25 cellular contexts compared by ENCODE assay signal in the genomic region with DNA sequence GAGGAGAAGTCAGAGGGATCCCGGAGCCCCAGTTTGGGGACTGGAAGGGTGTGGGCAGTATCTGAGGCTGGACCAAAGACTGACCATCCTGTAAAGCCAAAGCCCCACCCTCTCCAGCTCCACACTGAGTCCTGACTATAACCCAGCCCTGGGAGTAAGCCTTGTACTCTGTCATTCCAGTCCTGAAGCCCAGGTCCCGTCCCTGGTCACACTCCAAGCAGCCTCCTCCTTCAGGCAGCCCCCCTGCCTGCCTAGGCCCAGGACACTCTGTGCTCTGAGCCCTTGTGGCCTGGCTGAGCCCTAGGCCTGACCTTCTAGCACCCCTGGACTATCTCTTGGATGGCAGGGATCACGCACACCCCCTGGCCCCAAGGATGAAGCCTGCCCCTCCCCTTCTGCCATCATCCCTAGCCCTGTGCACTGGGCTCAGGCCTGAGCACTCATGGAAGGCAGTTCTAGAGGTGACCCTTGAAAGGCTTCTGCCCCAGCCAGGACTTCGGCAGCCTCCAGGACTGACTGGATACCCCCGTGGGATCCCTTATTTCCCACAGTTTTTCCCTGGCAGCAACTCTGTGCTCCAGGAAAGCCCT. TPM values are rescaled to one million over a fixed set of nuclear protein-coding genes. Genes with fewer than 3 reads are reported as not detected.
"Had no signal": no experiment of that assay in that cellular context is flagged by ENCODE, and none has a peak within 500 bp of the region (broad histone marks: within the 10 kb centered on the region; RNA-seq: fewer than 3 reads in every experiment).

No MANE protein-coding gene starts in this region.

- H3K27ac ChIP-seq: breast epithelium, coronary artery, esophagus squamous epithelium, lower lobe of right lung, neural progenitor cell, ovary, right lobe of liver, stomach, suprapubic skin, tibial nerve, uterus had no signal

- H3K27me3 ChIP-seq: breast epithelium, gastrocnemius medialis, neural progenitor cell, ovary, right lobe of liver, uterus had no signal

- H3K9ac ChIP-seq: neural progenitor cell had no signal

- H3K9me3 Mint-ChIP-seq: activated B cell treated with CpG ODN at 0.5 μM for 24 hours; activated T-helper 1 cell treated with anti-CD3 and anti-CD28 coated beads, Interleukin-12 subunit alpha, Interleukin-12 subunit beta, Interleukin-2, Interleukin-4 antibody, amounts not matched to agents 30 ng/mL and 10 ng/mL and 1 ng/mL, durations not matched to agents 14 hours and 24 hours and 36 hours; neural progenitor cell; stimulated activated memory B cell treated with anti-CD40 and anti-IgM and Interleukin-4, amounts not matched to agents 10 μg/mL and 1 μg/mL and 100 μg/mL, for 72 hours had no signal

- H3K4me1 ChIP-seq: breast epithelium, lower lobe of right lung, uterus had no signal

- ATAC-seq: activated CD4-positive, alpha-beta T cell treated with anti-CD3 and anti-CD28 coated beads for 36 hours; gastrocnemius medialis; lower lobe of right lung; naive thymus-derived CD4-positive, alpha-beta T cell; right lobe of liver; stimulated activated memory B cell treated with anti-CD40 and anti-IgM and Interleukin-4, amounts not matched to agents 10 μg/mL and 1 μg/mL and 100 μg/mL, for 72 hours; T-helper 17 cell had no signal

- H3K36me3 Mint-ChIP-seq: activated naive CD8-positive, alpha-beta T cell; naive thymus-derived CD4-positive, alpha-beta T cell; stimulated activated memory B cell treated with anti-CD40 and anti-IgM and Interleukin-4, amounts not matched to agents 10 μg/mL and 1 μg/mL and 100 μg/mL, for 72 hours had no signal

- H3K4me1 Mint-ChIP-seq: activated B cell treated with CpG ODN at 0.5 μM for 24 hours; activated CD4-positive, alpha-beta T cell treated with anti-CD3 and anti-CD28 coated beads for 36 hours; stimulated activated memory B cell treated with anti-CD40 and anti-IgM and Interleukin-4, amounts not matched to agents 10 μg/mL and 1 μg/mL and 100 μg/mL, for 72 hours had no signal

- H3K9me3 ChIP-seq: breast epithelium, esophagus squamous epithelium, gastrocnemius medialis, lower lobe of right lung, ovary, right lobe of liver, stomach, suprapubic skin, tibial nerve, uterus had no signal

- DNase-seq: activated B cell treated with CpG ODN at 0.5 μM for 24 hours; activated CD4-positive, alpha-beta T cell treated with anti-CD3 and anti-CD28 coated beads for 36 hours; activated CD4-positive, alpha-beta T cell treated with anti-CD3 and anti-CD28 coated beads, Interleukin-2, amount 50 U/mL, for 4 hours; esophagus squamous epithelium; hypothalamus; lower lobe of right lung; mesendoderm; naive thymus-derived CD4-positive, alpha-beta T cell; small intestine; stimulated activated CD4-positive, alpha-beta T cell treated with anti-CD3 and anti-CD28 coated beads, Interleukin-15, amount 100 ng/mL, for 24 hours; SW 1271; uterus had no signal

- H3K36me3 ChIP-seq: breast epithelium, esophagus squamous epithelium, lower lobe of right lung, neural progenitor cell, ovary, right lobe of liver, stomach, suprapubic skin, uterus had no signal

- H3K4me3 Mint-ChIP-seq: activated B cell treated with CpG ODN at 0.5 μM for 24 hours; activated CD4-positive, alpha-beta T cell treated with anti-CD3 and anti-CD28 coated beads for 36 hours; activated naive CD8-positive, alpha-beta T cell; activated T-helper 1 cell treated with anti-CD3 and anti-CD28 coated beads, Interleukin-12 subunit alpha, Interleukin-12 subunit beta, Interleukin-2, Interleukin-4 antibody, amounts not matched to agents 30 ng/mL and 10 ng/mL and 1 ng/mL, durations not matched to agents 14 hours and 24 hours and 36 hours; naive thymus-derived CD4-positive, alpha-beta T cell; stimulated activated memory B cell treated with anti-CD40 and anti-IgM and Interleukin-4, amounts not matched to agents 10 μg/mL and 1 μg/mL and 100 μg/mL, for 72 hours; T-helper 17 cell had no signal

- H3K27ac Mint-ChIP-seq: activated B cell treated with CpG ODN at 0.5 μM for 24 hours; activated CD4-positive, alpha-beta T cell treated with anti-CD3 and anti-CD28 coated beads for 36 hours; activated naive CD8-positive, alpha-beta T cell; activated T-helper 1 cell treated with anti-CD3 and anti-CD28 coated beads, Interleukin-12 subunit alpha, Interleukin-12 subunit beta, Interleukin-2, Interleukin-4 antibody, amounts not matched to agents 30 ng/mL and 10 ng/mL and 1 ng/mL, durations not matched to agents 14 hours and 24 hours and 36 hours; naive thymus-derived CD4-positive, alpha-beta T cell; neural progenitor cell; stimulated activated memory B cell treated with anti-CD40 and anti-IgM and Interleukin-4, amounts not matched to agents 10 μg/mL and 1 μg/mL and 100 μg/mL, for 72 hours; T-helper 17 cell had no signal

- H3K4me3 ChIP-seq: breast epithelium, coronary artery, esophagus squamous epithelium, gastrocnemius medialis, lower lobe of right lung, neural progenitor cell, ovary, right lobe of liver, stomach, suprapubic skin, tibial nerve, uterus had no signal

RNA-seq across cellular contexts. Expression of a gene that starts 28.0 kb away (rescaled TPM):
- total RNA-seq: activated B cell treated with CpG ODN at 0.5 μM for 24 hours; activated CD4-positive, alpha-beta T cell treated with anti-CD3 and anti-CD28 coated beads for 36 hours; activated T-helper 1 cell treated with anti-CD3 and anti-CD28 coated beads, Interleukin-12 subunit alpha, Interleukin-12 subunit beta, Interleukin-2, Interleukin-4 antibody, amounts not matched to agents 30 ng/mL and 10 ng/mL and 1 ng/mL, durations not matched to agents 14 hours and 24 hours and 36 hours had no signal

RNA-seq across cellular contexts. Expression of a gene that starts 38.7 kb away (rescaled TPM):
- total RNA-seq: activated B cell treated with CpG ODN at 0.5 μM for 24 hours; activated CD4-positive, alpha-beta T cell treated with anti-CD3 and anti-CD28 coated beads for 36 hours; activated T-helper 1 cell treated with anti-CD3 and anti-CD28 coated beads, Interleukin-12 subunit alpha, Interleukin-12 subunit beta, Interleukin-2, Interleukin-4 antibody, amounts not matched to agents 30 ng/mL and 10 ng/mL and 1 ng/mL, durations not matched to agents 14 hours and 24 hours and 36 hours; naive thymus-derived CD4-positive, alpha-beta T cell; T-helper 17 cell had no signal
- polyA plus RNA-seq: naive thymus-derived CD4-positive, alpha-beta T cell had no signal
